Comparison of ENCODE assay signal across 19 cellular contexts in the genomic region with DNA sequence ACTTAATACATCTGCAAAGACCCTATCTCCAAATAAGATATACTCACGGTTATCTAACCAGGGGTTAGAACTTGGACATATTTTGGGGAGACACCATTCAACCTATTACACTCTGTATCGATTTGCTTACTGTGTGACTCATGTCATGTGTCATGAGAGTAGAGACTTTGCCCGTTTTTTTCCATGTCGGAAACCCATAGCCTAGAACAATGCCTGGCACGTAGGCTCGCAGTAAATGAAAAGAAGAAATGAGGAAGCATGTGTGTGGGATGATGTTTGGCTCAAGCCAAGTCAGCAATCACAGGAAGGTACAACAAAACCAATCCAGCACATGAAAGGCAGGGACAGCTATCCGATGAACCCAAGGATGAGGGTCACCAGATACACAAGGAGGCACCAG.
DNase-seq lines count a peak whose midpoint lies in the region; ATAC-seq and TF ChIP-seq lines count a peak whose summit lies in the region.
"Had no signal": no experiment of that assay in that cellular context is flagged by ENCODE, and none has a peak within 500 bp of the region (broad histone marks: within the 10 kb centered on the region; RNA-seq: fewer than 3 reads in every experiment).

No MANE protein-coding gene starts in this region.

- no peaks in the 10 kb centered on the region for H3K9me3 Mint-ChIP-seq in chondrocyte (ENCODE audit: low read depth)
- H3K9me3 Mint-ChIP-seq: activated naive CD8-positive, alpha-beta T cell treated with anti-CD3 and anti-CD28 coated beads for 36 hours had no signal

- in situ Hi-C loops in ACHN (cut with HindIII; ENCODE audit: low pct_ligation_motif_present, low pct_unique_long_range_greater_than_20kb, low sequenced_read_pairs) (no loop called here), IMR-90 (cut with MboI; ENCODE audit: low sequenced_read_pairs) (no loop called here)

- H2AFZ ChIP-seq in IMR-90 (replicated peaks; ENCODE audit: low read length, poor library complexity), result peak overlapping the region; percentile 3

- H3K9me3 ChIP-seq in IMR-90 (ENCODE audit: control insufficient read depth, insufficient read depth, low read length), result no peaks in the 10 kb centered on the region
- H3K9me3 ChIP-seq: esophagus squamous epithelium, vagina had no signal

- H4K91ac ChIP-seq in IMR-90 (ENCODE audit: insufficient read depth, low read depth, low read length), result peak overlapping the region; percentile 100

- peak overlapping the region; percentile 68 for H2AK9ac ChIP-seq in IMR-90 (replicated peaks; ENCODE audit: low read depth, low read length, poor library complexity)

- H3K4me3 ChIP-seq in IMR-90 (ENCODE audit: insufficient read depth, low read depth, low read length) (no peak overlapping the region), mesendoderm (ENCODE audit: low read length) (no peak overlapping the region), dorsolateral prefrontal cortex (no peak overlapping the region)
- H3K4me3 ChIP-seq: esophagus squamous epithelium, lung, skin epidermis, vagina had no signal

- H3K27me3 Mint-ChIP-seq in chondrocyte (ENCODE audit: low read depth), result no peaks in the 10 kb centered on the region

- H3K14ac ChIP-seq in IMR-90 (replicated peaks; ENCODE audit: low read depth, low read length), result peak overlapping the region; percentile 99

- H3K27ac ChIP-seq in IMR-90 (ENCODE audit: insufficient read depth, low read length) (peak overlapping the region; percentile 98), mesendoderm (ENCODE audit: low read depth, low read length) (no peak overlapping the region), dorsolateral prefrontal cortex (no peak overlapping the region)
- H3K27ac ChIP-seq: esophagus squamous epithelium, RWPE1, vagina had no signal

- H3K36me3 ChIP-seq in IMR-90 (ENCODE audit: control insufficient read depth, insufficient read depth, low read length) (no peaks in the 10 kb centered on the region), mesendoderm (ENCODE audit: control insufficient read depth, insufficient read depth, low read length) (no peaks in the 10 kb centered on the region)
- H3K36me3 ChIP-seq: esophagus squamous epithelium, vagina had no signal

- peak overlapping the region; percentile 93 for H4K5ac ChIP-seq in IMR-90 (ENCODE audit: low read depth, low read length)
- no peak overlapping the region for H4K5ac ChIP-seq in mesendoderm (ENCODE audit: low read length)

- H2BK5ac ChIP-seq in IMR-90 (ENCODE audit: low read depth, low read length, poor library complexity, severe bottlenecking) (peak overlapping the region; percentile 98), mesendoderm (ENCODE audit: low read length) (no peak overlapping the region)

- no peaks in the 10 kb centered on the region for H4K20me1 ChIP-seq in IMR-90 (ENCODE audit: insufficient read depth, low read length)

- peak overlapping the region; percentile 100 for H2BK20ac ChIP-seq in IMR-90 (ENCODE audit: low read depth, low read length)

- H3K4me2 ChIP-seq in IMR-90 (ENCODE audit: low read depth, low read length), result no peak overlapping the region
- H3K4me2 ChIP-seq in mesendoderm (ENCODE audit: low read length), result no peak overlapping the region

- H3K18ac ChIP-seq in IMR-90 (ENCODE audit: low read depth, low read length), result peak overlapping the region; percentile 98
- H3K18ac ChIP-seq in mesendoderm (ENCODE audit: low read length), result peak overlapping the region; percentile 4

- no peak for TF ChIP-seq RAD21 in IMR-90 (IDR thresholded peaks at IDR 0.05; ENCODE audit: low read length)

- H3K9ac ChIP-seq in IMR-90 (ENCODE audit: low read depth, low read length), result peak overlapping the region; percentile 70; the same call in 1 of the 2 replicates
- H3K9ac ChIP-seq in mesendoderm (ENCODE audit: low read length), result no peak overlapping the region

- dilution Hi-C loops in IMR-90 (cut with HindIII; ENCODE audit: low sequenced_read_pairs, unreplicated experiment), result no loop called here

- H3K4me1 Mint-ChIP-seq in chondrocyte (ENCODE audit: low read depth), result peaks cover 65% of the 10 kb centered on the region
- H3K4me1 Mint-ChIP-seq: stimulated activated naive CD8-positive, alpha-beta T cell treated with anti-CD3 and anti-CD28 coated beads, Interleukin-15, amount 100 ng/mL, for 72 hours had no signal

- no CpG with 5 or more reads among the region's 7 CpGs for WGBS in IMR-90 (ENCODE audit: extremely low coverage in 2 of 2, insufficient read length in 1 of 2), 2 experiments
- no CpG with 5 or more reads among the region's 7 CpGs for WGBS in mesendoderm (ENCODE audit: extremely low coverage, insufficient coverage, low lambda C conversion rate)

- TF ChIP-seq POLR2A in IMR-90 (IDR thresholded peaks at IDR 0.05; ENCODE audit: low read depth, low read length), result no peak

- H4K8ac ChIP-seq in IMR-90 (ENCODE audit: low read depth in 2 of 2, low read length in 2 of 2), result peak overlapping the region; percentile 99 to 100
- H4K8ac ChIP-seq in mesendoderm (ENCODE audit: low read depth, low read length), result no peak overlapping the region

- peak overlapping the region; percentile 96 for H3K27ac Mint-ChIP-seq in chondrocyte (ENCODE audit: unreplicated experiment)
- H3K27ac Mint-ChIP-seq: activated naive CD8-positive, alpha-beta T cell treated with anti-CD3 and anti-CD28 coated beads for 36 hours; stimulated activated naive CD8-positive, alpha-beta T cell treated with anti-CD3 and anti-CD28 coated beads, Interleukin-15, amount 100 ng/mL, for 72 hours had no signal

- ATAC-seq in IMR-90 (ENCODE audit: low read depth), result no peak
- ATAC-seq: stimulated activated naive CD8-positive, alpha-beta T cell treated with anti-CD3 and anti-CD28 coated beads, Interleukin-15, amount 100 ng/mL, for 72 hours had no signal

- peak overlapping the region; percentile 100 for H2BK15ac ChIP-seq in IMR-90 (ENCODE audit: low read depth, low read length)
- H2BK15ac ChIP-seq in mesendoderm (replicated peaks; ENCODE audit: low read depth), result no peak overlapping the region

- H3K4me1 ChIP-seq in IMR-90 (ENCODE audit: control insufficient read depth, insufficient read depth, low read length), result peaks cover 50% of the 10 kb centered on the region
- H3K4me1 ChIP-seq in mesendoderm (ENCODE audit: control insufficient read depth, low read depth, low read length), result peaks cover 5% of the 10 kb centered on the region

- CTCF ChIA-PET in IMR-90 (lab: Yijun Ruan, JAX), result interaction anchor here (1.1 kb wide), 1 partner anchor 161 kb away, joined by 3 read pairs; no protein-coding TSS in a partner anchor

- peak overlapping the region; percentile 100 for H2BK120ac ChIP-seq in IMR-90 (ENCODE audit: low read depth, low read length)
- H2BK120ac ChIP-seq in mesendoderm (ENCODE audit: low read depth, low read length), result no peak overlapping the region

- H3K79me2 ChIP-seq in mesendoderm (ENCODE audit: control insufficient read depth, insufficient read depth, low read length), result no peaks in the 10 kb centered on the region

- no peak overlapping the region for H3K4me3 Mint-ChIP-seq in chondrocyte (ENCODE audit: unreplicated experiment)
- H3K4me3 Mint-ChIP-seq: activated naive CD8-positive, alpha-beta T cell treated with anti-CD3 and anti-CD28 coated beads for 36 hours; stimulated activated naive CD8-positive, alpha-beta T cell treated with anti-CD3 and anti-CD28 coated beads, Interleukin-15, amount 100 ng/mL, for 72 hours had no signal

- POLR2A ChIA-PET in IMR-90 (lab: Charles Lee; ENCODE audit: unreplicated experiment), result interaction anchor here (1.2 kb wide), 1 partner anchor 30 kb away, joined by 3 read pairs; no protein-coding TSS in a partner anchor

- intact Hi-C loops in IMR-90 (cut with micrococcal nuclease) (no loop called here), dorsolateral prefrontal cortex (cut with DNase I) (no loop called here)

- H2AK5ac ChIP-seq in IMR-90 (ENCODE audit: low read depth, low read length) (peak overlapping the region; percentile 100), mesendoderm (ENCODE audit: low read length) (peak overlapping the region; percentile 34)

- H3K23ac ChIP-seq in IMR-90 (ENCODE audit: low read depth, low read length) (peak overlapping the region; percentile 98), mesendoderm (ENCODE audit: low read length) (no peak overlapping the region)

- no peaks in the 10 kb centered on the region for H3K36me3 Mint-ChIP-seq in chondrocyte (ENCODE audit: low read depth)
- H3K36me3 Mint-ChIP-seq: activated naive CD8-positive, alpha-beta T cell treated with anti-CD3 and anti-CD28 coated beads for 36 hours had no signal

- H3K27me3 ChIP-seq in IMR-90 (ENCODE audit: control insufficient read depth, insufficient read depth, low read length) (no peaks in the 10 kb centered on the region), mesendoderm (ENCODE audit: insufficient read depth, low read length, poor library complexity) (no peaks in the 10 kb centered on the region), dorsolateral prefrontal cortex (peaks cover 0 to 8% (median 0%) of the 10 kb centered on the region in 45 donors)
- H3K27me3 ChIP-seq: vagina had no signal

- H3K4ac ChIP-seq in IMR-90 (ENCODE audit: low read depth, low read length) (peak overlapping the region; percentile 100), mesendoderm (ENCODE audit: low read depth, low read length) (no peak overlapping the region)

- peaks cover 37% of the 10 kb centered on the region for H3K9me1 ChIP-seq in IMR-90 (ENCODE audit: insufficient read depth, low read length)

- peaks cover 37 to 63% of the 10 kb centered on the region in 2 experiments for H3K79me1 ChIP-seq in IMR-90 (ENCODE audit: low read depth in 1 of 2, low read length in 2 of 2)
- no peaks in the 10 kb centered on the region for H3K79me1 ChIP-seq in mesendoderm (ENCODE audit: low read length)

- BruUV-seq in IMR-90 (replicated peaks; lab: Mats Ljungman, UMichigan), result no TSS peak

- TF ChIP-seq CTCF in IMR-90 (conservative IDR thresholded peaks at IDR 0.05; ENCODE audit: low read depth, low read length) (no peak), chondrocyte (IDR thresholded peaks at IDR 0.05) (no peak), dorsolateral prefrontal cortex (IDR thresholded peaks at IDR 0.05 in 54 of 56, conservative IDR thresholded peaks at IDR 0.05 in 2 of 56; ENCODE audit: low read depth in 1 of 56, partially characterized antibody in 56 of 56) (no peak)

- H3K56ac ChIP-seq in IMR-90 (ENCODE audit: extremely low read depth, insufficient read depth, low read length) (peak overlapping the region; percentile 100), mesendoderm (ENCODE audit: low read length) (no peak overlapping the region)

- peak; percentile 10 for DNase-seq in ACHN
- peak; percentile 51 for DNase-seq in IMR-90
- no peak for DNase-seq in chondrocyte (ENCODE audit: low spot score)
- DNase-seq in mesendoderm, result no peak
- DNase-seq in NCI-H1417 treated with DMSO at 0.1 percent for 48 hours (lab: John Stamatoyannopoulos, UW), result no peak
- no peak for DNase-seq in dorsolateral prefrontal cortex
- DNase-seq in SHP77 treated with DMSO at 0.1 percent for 48 hours (lab: John Stamatoyannopoulos, UW), result no peak
- no peak for DNase-seq in activated gamma-delta T cell treated with Interleukin-2 at 50 U/mL for 16 hours
- DNase-seq: activated CD4-positive, alpha-beta T cell treated with anti-CD3 and anti-CD28 coated beads for 48 hours; activated naive CD8-positive, alpha-beta T cell treated with anti-CD3 and anti-CD28 coated beads for 36 hours; esophagus squamous epithelium; Kasumi-1; NCI-H1930; NCI-H526; stimulated activated naive CD8-positive, alpha-beta T cell treated with anti-CD3 and anti-CD28 coated beads, Interleukin-15, amount 100 ng/mL, for 72 hours had no signal

Comparison
In these comparisons a context has a peak if more than half of its experiments do, and no peak if none do; other contexts are left out.
1. DNase-seq: peak in ACHN (single experiment) and IMR-90 (single experiment); none in chondrocyte (single experiment), mesendoderm (single experiment), NCI-H1417 treated with DMSO at 0.1 percent for 48 hours (single experiment), dorsolateral prefrontal cortex (0 of 10), SHP77 treated with DMSO at 0.1 percent for 48 hours (single experiment) and activated gamma-delta T cell treated with Interleukin-2 at 50 U/mL for 16 hours (single experiment).